8 cellular contexts compared by ENCODE assay signal in genomic region chr10:63841761-63842160, GRCh38.
"Had no signal": no experiment of that assay in that cellular context is flagged by ENCODE, and none has a peak within 500 bp of the region (broad histone marks: within the 10 kb centered on the region; RNA-seq: fewer than 3 reads in every experiment).

No MANE protein-coding gene starts in this region.

- H3K4me1 ChIP-seq: HAP-1 had no signal

- H3K36me3 ChIP-seq: HAP-1 had no signal

- ATAC-seq: HCT116, HepG2 had no signal

- DNase-seq: GM23248, GOT3, H7, HFFc6, KBM-7 had no signal

- H3K4me3 ChIP-seq: GM23248, HAP-1 had no signal
